In genomic region chr12:90023207-90023870, GRCh38 we compare ENCODE assay signal across 15 cellular contexts.
DNase-seq lines count a peak whose midpoint lies in the region; ATAC-seq, FAIRE-seq and TF ChIP-seq lines count a peak whose summit lies in the region.
"Had no signal": no experiment of that assay in that cellular context is flagged by ENCODE, and none has a peak within 500 bp of the region (broad histone marks: within the 10 kb centered on the region; RNA-seq: fewer than 3 reads in every experiment).

No MANE protein-coding gene starts in this region.

- no peak overlapping the region for H2AK5ac ChIP-seq in neuronal stem cell (ENCODE audit: low read depth, low read length)

- intact Hi-C loops in Right ventricle myocardium inferior (cut with DNase I), result no loop called here

- ATAC-seq in Right ventricle myocardium inferior (no peak), HG02938 (IDR thresholded peaks at IDR 0.05; ENCODE audit: unreplicated experiment) (no peak)

- no peak overlapping the region for H3K27ac ChIP-seq in neuronal stem cell (replicated peaks; ENCODE audit: low read length)
- H3K27ac ChIP-seq: BLaER1 had no signal

- no peaks in the 10 kb centered on the region for H3K79me1 ChIP-seq in neuronal stem cell (ENCODE audit: low read depth, low read length)

- TF ChIP-seq CTCF in bronchial epithelial cell (IDR thresholded peaks at IDR 0.05; ENCODE audit: insufficient read depth, low read length, severe bottlenecking), result no peak

- H2BK5ac ChIP-seq in neuronal stem cell (ENCODE audit: low read length), result no peak overlapping the region

- WGBS in neuronal stem cell (ENCODE audit: extremely low coverage in 2 of 2, insufficient read length in 2 of 2, insufficient replicate concordance in 1 of 2), 2 donors, result no CpG with 5 or more reads among the region's 1 CpG

- H3K27me3 ChIP-seq in bronchial epithelial cell (ENCODE audit: control insufficient read depth, insufficient read depth, low read length) (no peaks in the 10 kb centered on the region), neuronal stem cell (ENCODE audit: control insufficient read depth in 3 of 3, insufficient read depth in 3 of 3, low read depth in 1 of 3, low read length in 3 of 3) (no peaks in the 10 kb centered on the region)
- H3K27me3 ChIP-seq: BLaER1 had no signal

- peak; percentile 78 for DNase-seq in ELR (ENCODE audit: low read depth)
- DNase-seq in NCI-H226, result peak; percentile 17
- DNase-seq in bronchial epithelial cell (ENCODE audit: low read depth), result peak; percentile 38
- DNase-seq in neuronal stem cell (ENCODE audit: low spot score), result no peak
- no peak for DNase-seq in Right ventricle myocardium inferior (ENCODE audit: missing footprints)
- DNase-seq in NOMO-1 treated with dmso at 0.1 percent for 144 hours (lab: John Stamatoyannopoulos, UW; ENCODE audit: unreplicated experiment), result no peak
- DNase-seq in globus pallidus (ENCODE audit: low spot score), result no peak
- DNase-seq: CD8-positive, alpha-beta memory T cell; GOT3; NCI-H1048; NCI-H2107; SW 1271 had no signal

- peak overlapping the region; percentile 35 for H2AFZ ChIP-seq in neuronal stem cell (ENCODE audit: low read length)

- peaks cover 0 to 1% of the 10 kb centered on the region in 2 donors for H3K9me3 ChIP-seq in neuronal stem cell (replicated peaks in 1 of 2; ENCODE audit: control insufficient read depth in 2 of 2, insufficient read depth in 1 of 2, low read depth in 1 of 2, low read length in 2 of 2)
- H3K9me3 ChIP-seq: BLaER1 had no signal

- FAIRE-seq in bronchial epithelial cell (lab: Jason Lieb, UNC), result no peak
- FAIRE-seq: RCC 7860 had no signal

- no peak overlapping the region for H3K4ac ChIP-seq in neuronal stem cell (ENCODE audit: low read length)

- no peak overlapping the region for H3K9ac ChIP-seq in neuronal stem cell (ENCODE audit: low read depth, low read length, poor library complexity)
- H3K9ac ChIP-seq: BLaER1 had no signal

- H4K8ac ChIP-seq in neuronal stem cell (ENCODE audit: low read depth, low read length), result no peak overlapping the region

- no peak overlapping the region for H3K23ac ChIP-seq in neuronal stem cell (ENCODE audit: low read depth, low read length, poor library complexity)

- no peak overlapping the region for H3K18ac ChIP-seq in neuronal stem cell (ENCODE audit: low read length)

- H2BK120ac ChIP-seq in neuronal stem cell (ENCODE audit: low read depth, low read length), result no peak overlapping the region

- no peak overlapping the region for H2BK15ac ChIP-seq in neuronal stem cell (ENCODE audit: low read length)

- no peak overlapping the region for H2BK12ac ChIP-seq in neuronal stem cell (ENCODE audit: low read length)

- H3K4me1 ChIP-seq in neuronal stem cell (ENCODE audit: control insufficient read depth in 2 of 2, insufficient read depth in 1 of 2, low read depth in 1 of 2, low read length in 2 of 2), result peaks cover 0 to 4% of the 10 kb centered on the region in 2 donors
- H3K4me1 ChIP-seq: BLaER1 had no signal

- H3K4me3 ChIP-seq in bronchial epithelial cell (ENCODE audit: low read depth, low read length), result no peak overlapping the region
- no peak overlapping the region for H3K4me3 ChIP-seq in neuronal stem cell (ENCODE audit: low read length in 2 of 2)
- H3K4me3 ChIP-seq: BLaER1 had no signal

- no peak overlapping the region for H3K4me2 ChIP-seq in neuronal stem cell (ENCODE audit: insufficient read depth, low read length, poor library complexity, severe bottlenecking)
- H3K4me2 ChIP-seq: BLaER1 had no signal

- no peak overlapping the region for H4K91ac ChIP-seq in neuronal stem cell (ENCODE audit: low read depth, low read length, poor library complexity)

- H3K14ac ChIP-seq in neuronal stem cell (ENCODE audit: low read length), result no peak overlapping the region

- H3K36me3 ChIP-seq in bronchial epithelial cell (ENCODE audit: control insufficient read depth, insufficient read depth, low read length) (no peaks in the 10 kb centered on the region), neuronal stem cell (replicated peaks in 1 of 2; ENCODE audit: control insufficient read depth in 2 of 2, insufficient read depth in 2 of 2, low read length in 2 of 2) (no peaks in the 10 kb centered on the region)
- H3K36me3 ChIP-seq: BLaER1 had no signal

Comparison
In these comparisons a context has a peak if more than half of its experiments do, and no peak if none do; other contexts are left out.
1. DNase-seq: peak in ELR (single experiment), NCI-H226 (single experiment) and bronchial epithelial cell (single experiment); none in neuronal stem cell (single experiment), Right ventricle myocardium inferior (single experiment), NOMO-1 treated with dmso at 0.1 percent for 144 hours (single experiment) and globus pallidus (single experiment).